In the genomic region with DNA sequence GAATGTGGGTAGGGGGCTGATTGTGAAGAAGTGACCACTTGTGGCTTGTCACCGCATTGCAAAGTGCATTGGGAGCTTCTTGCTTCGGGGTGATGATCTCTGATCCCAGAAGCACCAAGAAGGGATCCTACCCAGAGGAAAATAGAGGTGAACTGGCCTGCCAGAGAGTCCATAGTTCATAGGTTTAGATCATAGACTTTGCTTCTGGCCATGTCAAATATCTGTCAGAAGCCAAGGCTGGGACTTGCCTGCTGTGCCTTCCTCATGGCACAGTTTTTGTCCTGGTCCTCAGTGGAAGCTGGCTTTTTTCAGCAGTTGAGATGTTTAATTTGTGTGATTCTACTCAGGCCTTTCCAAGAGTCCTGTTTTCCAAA, we compare ENCODE assay signal across 2 cellular contexts.
TF ChIP-seq lines count a peak whose summit lies in the region.

No MANE protein-coding gene starts in this region.

TF ChIP-seq in SK-N-SH, 30 proteins besides CTCF, POLR2A, EP300 and RAD21:
- TF ChIP-seq YY1 (IDR thresholded peaks at IDR 0.05; ENCODE audit: low read depth) (no peak), RXRA (IDR thresholded peaks at IDR 0.05; ENCODE audit: borderline replicate concordance, low read depth) (no peak), MXI1 (IDR thresholded peaks at IDR 0.05; ENCODE audit: low read depth, low read length) (0 out of 2 replicates have a peak, but pooled peaks have one; percentile 9), ELF1 (IDR thresholded peaks at IDR 0.05) (no peak)

TF ChIP-seq in SK-N-SH treated with all-trans-retinoic acid at 6 μM for 48 hours, 23 proteins besides CTCF, POLR2A, EP300 and RAD21:
- TF ChIP-seq CSDC2 (CRISPR knock-in tag; IDR thresholded peaks at IDR 0.05) (no peak), PPARA (CRISPR knock-in tag; IDR thresholded peaks at IDR 0.05; ENCODE audit: borderline replicate concordance) (no peak), ZNF565 (CRISPR knock-in tag; conservative IDR thresholded peaks at IDR 0.05; ENCODE audit: low read depth) (no peak), TOX (CRISPR knock-in tag; IDR thresholded peaks at IDR 0.05; ENCODE audit: borderline replicate concordance) (no peak), ESRRG (CRISPR knock-in tag; IDR thresholded peaks at IDR 0.05) (no peak), SNAI2 (CRISPR knock-in tag; IDR thresholded peaks at IDR 0.05) (no peak), GLIS3 (CRISPR knock-in tag; IDR thresholded peaks at IDR 0.05) (no peak)
- TF ChIP-seq, protein P1, sequence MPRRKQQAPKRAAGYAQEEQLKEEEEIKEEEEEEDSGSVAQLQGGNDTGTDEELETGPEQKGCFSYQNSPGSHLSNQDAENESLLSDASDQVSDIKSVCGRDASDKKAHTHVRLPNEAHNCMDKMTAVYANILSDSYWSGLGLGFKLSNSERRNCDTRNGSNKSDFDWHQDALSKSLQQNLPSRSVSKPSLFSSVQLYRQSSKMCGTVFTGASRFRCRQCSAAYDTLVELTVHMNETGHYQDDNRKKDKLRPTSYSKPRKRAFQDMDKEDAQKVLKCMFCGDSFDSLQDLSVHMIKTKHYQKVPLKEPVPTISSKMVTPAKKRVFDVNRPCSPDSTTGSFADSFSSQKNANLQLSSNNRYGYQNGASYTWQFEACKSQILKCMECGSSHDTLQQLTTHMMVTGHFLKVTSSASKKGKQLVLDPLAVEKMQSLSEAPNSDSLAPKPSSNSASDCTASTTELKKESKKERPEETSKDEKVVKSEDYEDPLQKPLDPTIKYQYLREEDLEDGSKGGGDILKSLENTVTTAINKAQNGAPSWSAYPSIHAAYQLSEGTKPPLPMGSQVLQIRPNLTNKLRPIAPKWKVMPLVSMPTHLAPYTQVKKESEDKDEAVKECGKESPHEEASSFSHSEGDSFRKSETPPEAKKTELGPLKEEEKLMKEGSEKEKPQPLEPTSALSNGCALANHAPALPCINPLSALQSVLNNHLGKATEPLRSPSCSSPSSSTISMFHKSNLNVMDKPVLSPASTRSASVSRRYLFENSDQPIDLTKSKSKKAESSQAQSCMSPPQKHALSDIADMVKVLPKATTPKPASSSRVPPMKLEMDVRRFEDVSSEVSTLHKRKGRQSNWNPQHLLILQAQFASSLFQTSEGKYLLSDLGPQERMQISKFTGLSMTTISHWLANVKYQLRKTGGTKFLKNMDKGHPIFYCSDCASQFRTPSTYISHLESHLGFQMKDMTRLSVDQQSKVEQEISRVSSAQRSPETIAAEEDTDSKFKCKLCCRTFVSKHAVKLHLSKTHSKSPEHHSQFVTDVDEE (CRISPR knock-in tag; IDR thresholded peaks at IDR 0.05) = no peak
- TF ChIP-seq, protein P2, sequence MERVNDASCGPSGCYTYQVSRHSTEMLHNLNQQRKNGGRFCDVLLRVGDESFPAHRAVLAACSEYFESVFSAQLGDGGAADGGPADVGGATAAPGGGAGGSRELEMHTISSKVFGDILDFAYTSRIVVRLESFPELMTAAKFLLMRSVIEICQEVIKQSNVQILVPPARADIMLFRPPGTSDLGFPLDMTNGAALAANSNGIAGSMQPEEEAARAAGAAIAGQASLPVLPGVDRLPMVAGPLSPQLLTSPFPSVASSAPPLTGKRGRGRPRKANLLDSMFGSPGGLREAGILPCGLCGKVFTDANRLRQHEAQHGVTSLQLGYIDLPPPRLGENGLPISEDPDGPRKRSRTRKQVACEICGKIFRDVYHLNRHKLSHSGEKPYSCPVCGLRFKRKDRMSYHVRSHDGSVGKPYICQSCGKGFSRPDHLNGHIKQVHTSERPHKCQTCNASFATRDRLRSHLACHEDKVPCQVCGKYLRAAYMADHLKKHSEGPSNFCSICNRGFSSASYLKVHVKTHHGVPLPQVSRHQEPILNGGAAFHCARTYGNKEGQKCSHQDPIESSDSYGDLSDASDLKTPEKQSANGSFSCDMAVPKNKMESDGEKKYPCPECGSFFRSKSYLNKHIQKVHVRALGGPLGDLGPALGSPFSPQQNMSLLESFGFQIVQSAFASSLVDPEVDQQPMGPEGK (CRISPR knock-in tag; IDR thresholded peaks at IDR 0.05; ENCODE audit: borderline replicate concordance) = no peak
